ENCODE assay signal across 30 cellular contexts in the genomic region with DNA sequence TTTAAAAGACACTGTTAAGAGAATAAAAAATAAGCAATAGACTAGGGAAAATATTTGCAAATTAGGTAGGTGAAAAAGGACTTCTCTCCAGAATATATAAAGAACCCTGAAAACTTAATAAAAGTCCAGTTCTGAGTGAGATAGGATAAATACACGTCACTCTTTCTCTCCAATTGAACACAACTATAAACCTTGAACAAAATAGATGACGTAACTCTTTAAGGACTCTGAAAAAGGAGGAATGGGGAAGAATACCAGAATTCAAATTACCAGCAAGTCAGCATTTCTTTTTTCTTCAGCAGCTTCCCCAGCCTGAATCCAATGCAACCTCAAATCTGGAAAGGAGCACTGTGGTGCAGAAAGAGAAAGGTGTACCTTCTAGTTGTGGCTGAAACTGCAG.
"Had no signal": no experiment of that assay in that cellular context is flagged by ENCODE, and none has a peak within 500 bp of the region (broad histone marks: within the 10 kb centered on the region; RNA-seq: fewer than 3 reads in every experiment).

No MANE protein-coding gene starts in this region.

- H3K4me1 Mint-ChIP-seq: mesothelial cell of epicardium; neural crest cell; stimulated activated naive B cell treated with anti-CD40 and anti-IgM and Interleukin-4, amounts not matched to agents 10 μg/mL and 1 μg/mL and 100 μg/mL, for 72 hours had no signal

- FAIRE-seq: kidney had no signal

- H3K36me3 ChIP-seq: gastrocnemius medialis, ovary, spleen, thoracic aorta, tibial nerve, upper lobe of right lung, uterus had no signal

- DNase-seq: effector CD8-positive, alpha-beta T cell; endodermal cell; foreskin fibroblast; gastrocnemius medialis; head of caudate nucleus; kidney; mucosa of descending colon; naive B cell; ovary; posterior cingulate gyrus; psoas muscle; right cardiac atrium; spleen; stimulated activated CD4-positive, alpha-beta T cell treated with anti-CD3 and anti-CD28 coated beads, Interleukin-2, amount 100 ng/mL, for 48 hours; stimulated activated naive B cell treated with anti-CD40 and anti-IgM and Interleukin-4, amounts not matched to agents 10 μg/mL and 1 μg/mL and 100 μg/mL, for 72 hours; upper lobe of right lung; uterus had no signal

- H3K9me3 ChIP-seq: gastrocnemius medialis, ovary, psoas muscle, upper lobe of right lung, uterus had no signal

- H3K4me3 Mint-ChIP-seq: dendritic cell treated with granulocyte-macrophage colony-stimulating factor and Interleukin-4, amounts not matched to agents 40 ng/mL and 50 ng/mL, for 4 days; endodermal cell; memory B cell; mesothelial cell of epicardium; naive B cell; natural killer cell treated with Interleukin-12 subunit alpha and Interleukin-12 subunit beta and Interleukin-15 and Interleukin-18, amount 100 ng/mL, for 72 hours; neural crest cell; stimulated activated naive B cell treated with anti-CD40 and anti-IgM and Interleukin-4, amounts not matched to agents 10 μg/mL and 1 μg/mL and 100 μg/mL, for 72 hours; stimulated activated naive CD8-positive, alpha-beta T cell treated with anti-CD3 and anti-CD28 coated beads, Interleukin-15, Interleukin-2, amounts not matched to agents 100 ng/mL and 50 ng/mL, for 24 hours had no signal

- H3K27ac Mint-ChIP-seq: dendritic cell treated with granulocyte-macrophage colony-stimulating factor and Interleukin-4, amounts not matched to agents 40 ng/mL and 50 ng/mL, for 4 days; endodermal cell; memory B cell; mesothelial cell of epicardium; naive B cell; natural killer cell treated with Interleukin-12 subunit alpha and Interleukin-12 subunit beta and Interleukin-15 and Interleukin-18, amount 100 ng/mL, for 72 hours; stimulated activated naive B cell treated with anti-CD40 and anti-IgM and Interleukin-4, amounts not matched to agents 10 μg/mL and 1 μg/mL and 100 μg/mL, for 72 hours; stimulated activated naive CD8-positive, alpha-beta T cell treated with anti-CD3 and anti-CD28 coated beads, Interleukin-15, Interleukin-2, amounts not matched to agents 100 ng/mL and 50 ng/mL, for 24 hours had no signal

- H3K27me3 ChIP-seq: gastrocnemius medialis, ovary, spleen, tibial nerve, upper lobe of right lung, uterus had no signal

- H3K27ac ChIP-seq: epithelial cell of prostate, gastrocnemius medialis, ovary, psoas muscle, skin epidermis, spleen, thoracic aorta, tibial nerve, upper lobe of right lung, uterus had no signal

- H3K4me3 ChIP-seq: gastrocnemius medialis, lung, mucosa of descending colon, ovary, psoas muscle, skin epidermis, spleen, thoracic aorta, tibial nerve, upper lobe of right lung, uterus had no signal

- H3K4me1 ChIP-seq: gastrocnemius medialis, psoas muscle, spleen, tibial nerve, upper lobe of right lung, uterus had no signal

- ATAC-seq: esophagus mucosa; gastrocnemius medialis; left lobe of liver; mucosa of descending colon; psoas muscle; right cardiac atrium; stimulated activated naive B cell treated with anti-CD40 and anti-IgM and Interleukin-4, amounts not matched to agents 10 μg/mL and 1 μg/mL and 100 μg/mL, for 72 hours; upper lobe of right lung had no signal
